In genomic region chr18:31723998-31724711, GRCh38 we compare ENCODE assay signal across 9 cellular contexts. TPM values are rescaled to one million over a fixed set of nuclear protein-coding genes. Genes with fewer than 3 reads are reported as not detected.
DNase-seq lines count a peak whose midpoint lies in the region; ATAC-seq lines count a peak whose summit lies in the region.
"Had no signal": no experiment of that assay in that cellular context is flagged by ENCODE, and none has a peak within 500 bp of the region (broad histone marks: within the 10 kb centered on the region; RNA-seq: fewer than 3 reads in every experiment).

No MANE protein-coding gene starts in this region.

- peaks cover 4% of the 10 kb centered on the region for H3K9me3 Mint-ChIP-seq in activated CD8-positive, alpha-beta memory T cell treated with anti-CD3 and anti-CD28 coated beads, Interleukin-2, amount 10 ng/mL, durations not matched to agents 7 days and 5 days (ENCODE audit: low read depth)
- peaks cover 7% of the 10 kb centered on the region for H3K9me3 Mint-ChIP-seq in activated naive CD8-positive, alpha-beta T cell treated with anti-CD3 and anti-CD28 coated beads, Interleukin-2, amount 50 U/mL, for 24 hours

- H3K36me3 ChIP-seq in thymus (ENCODE audit: control insufficient read depth, insufficient read depth): no peaks in the 10 kb centered on the region

- no peaks in the 10 kb centered on the region for H3K4me1 ChIP-seq in thymus (ENCODE audit: control insufficient read depth, insufficient read depth, low read length)

- H3K27ac Mint-ChIP-seq in activated CD8-positive, alpha-beta memory T cell treated with anti-CD3 and anti-CD28 coated beads, Interleukin-2, amount 10 ng/mL, durations not matched to agents 7 days and 5 days: no peak overlapping the region
- H3K27ac Mint-ChIP-seq in activated naive CD8-positive, alpha-beta T cell treated with anti-CD3 and anti-CD28 coated beads, Interleukin-2, amount 50 U/mL, for 24 hours: peak overlapping the region; percentile 26
- H3K27ac Mint-ChIP-seq: nephron had no signal

- 23% methylated on average over 43 of the region's 43 CpGs for WGBS in thymus

- H3K27ac ChIP-seq in thymus (ENCODE audit: low read depth): no peak overlapping the region

- H3K27me3 Mint-ChIP-seq in activated CD8-positive, alpha-beta memory T cell treated with anti-CD3 and anti-CD28 coated beads, Interleukin-2, amount 10 ng/mL, durations not matched to agents 7 days and 5 days: peaks cover 37% of the 10 kb centered on the region
- peaks cover 24% of the 10 kb centered on the region for H3K27me3 Mint-ChIP-seq in activated naive CD8-positive, alpha-beta T cell treated with anti-CD3 and anti-CD28 coated beads, Interleukin-2, amount 50 U/mL, for 24 hours

- peak overlapping the region; percentile 19 for H3K4me3 Mint-ChIP-seq in activated CD8-positive, alpha-beta memory T cell treated with anti-CD3 and anti-CD28 coated beads, Interleukin-2, amount 10 ng/mL, durations not matched to agents 7 days and 5 days
- H3K4me3 Mint-ChIP-seq in activated naive CD8-positive, alpha-beta T cell treated with anti-CD3 and anti-CD28 coated beads, Interleukin-2, amount 50 U/mL, for 24 hours: peak overlapping the region; percentile 64
- H3K4me3 Mint-ChIP-seq: nephron had no signal

- no peaks in the 10 kb centered on the region for H3K4me1 Mint-ChIP-seq in activated CD8-positive, alpha-beta memory T cell treated with anti-CD3 and anti-CD28 coated beads, Interleukin-2, amount 10 ng/mL, durations not matched to agents 7 days and 5 days
- H3K4me1 Mint-ChIP-seq in activated naive CD8-positive, alpha-beta T cell treated with anti-CD3 and anti-CD28 coated beads, Interleukin-2, amount 50 U/mL, for 24 hours: peaks cover 1% of the 10 kb centered on the region

- ATAC-seq in activated CD8-positive, alpha-beta memory T cell treated with anti-CD3 and anti-CD28 coated beads, Interleukin-2, amount 10 ng/mL, durations not matched to agents 7 days and 5 days: no peak
- no peak for ATAC-seq in activated naive CD8-positive, alpha-beta T cell treated with anti-CD3 and anti-CD28 coated beads, Interleukin-2, amount 50 U/mL, for 24 hours

- H3K9me3 ChIP-seq in thymus (ENCODE audit: control insufficient read depth): no peaks in the 10 kb centered on the region

- no peaks in the 10 kb centered on the region for H3K36me3 Mint-ChIP-seq in activated CD8-positive, alpha-beta memory T cell treated with anti-CD3 and anti-CD28 coated beads, Interleukin-2, amount 10 ng/mL, durations not matched to agents 7 days and 5 days
- no peaks in the 10 kb centered on the region for H3K36me3 Mint-ChIP-seq in activated naive CD8-positive, alpha-beta T cell treated with anti-CD3 and anti-CD28 coated beads, Interleukin-2, amount 50 U/mL, for 24 hours (ENCODE audit: low read depth)

- DNase-seq in activated CD8-positive, alpha-beta memory T cell treated with anti-CD3 and anti-CD28 coated beads, Interleukin-2, amount 10 ng/mL, durations not matched to agents 7 days and 5 days: no peak
- no peak for DNase-seq in activated CD8-positive, alpha-beta memory T cell treated with anti-CD3 and anti-CD28 coated beads, Interleukin-2, amount 50 U/mL, for 4 hours
- peak; percentile 5 for DNase-seq in activated naive CD8-positive, alpha-beta T cell treated with anti-CD3 and anti-CD28 coated beads, Interleukin-2, amount 50 U/mL, for 24 hours
- DNase-seq in left kidney (ENCODE audit: low read depth, low spot score): peak; percentile 56
- DNase-seq in stimulated activated naive CD4-positive, alpha-beta T cell treated with Interleukin-2 at 50 U/mL for 16 hours (lab: John Stamatoyannopoulos, UW): no peak
- no peak for DNase-seq in NCI-H2081 (lab: John Stamatoyannopoulos, UW)
- no peak for DNase-seq in NCI-H774 (lab: John Stamatoyannopoulos, UW)

- CTCF ChIA-PET in activated CD8-positive, alpha-beta memory T cell treated with anti-CD3 and anti-CD28 coated beads, Interleukin-2, amount 10 ng/mL, durations not matched to agents 7 days and 5 days (lab: Charles Lee): interaction anchor here (1.0 to 4.8 kb wide), 6 partner anchors 9 to 253 kb away, joined by 3 to 41 read pairs (median 4); no protein-coding TSS in a partner anchor

- H3K4me3 ChIP-seq in thymus (ENCODE audit: low read length): peak overlapping the region; percentile 52

- peaks cover 2% of the 10 kb centered on the region for H3K27me3 ChIP-seq in thymus (ENCODE audit: control insufficient read depth, insufficient read depth)

RNA-seq across cellular contexts. Expression of gene SLC25A52, which starts 36.5 kb away (rescaled TPM):
- total RNA-seq in activated CD8-positive, alpha-beta memory T cell treated with anti-CD3 and anti-CD28 coated beads, Interleukin-2, amount 10 ng/mL, durations not matched to agents 7 days and 5 days: under 1 TPM in 1 of 2 experiments, not detected in 1; 0.33 TPM
- polyA plus RNA-seq in thymus: not detected

RNA-seq across cellular contexts. Expression of gene B4GALT6, which starts 39.8 kb away (rescaled TPM):
- total RNA-seq in activated CD8-positive, alpha-beta memory T cell treated with anti-CD3 and anti-CD28 coated beads, Interleukin-2, amount 10 ng/mL, durations not matched to agents 7 days and 5 days: 1 to 10 TPM in 1 of 2 experiments, under 1 TPM in 1; 0.41 to 1.8 TPM
- 6.6 TPM for polyA plus RNA-seq in thymus

Comparison
In these comparisons a context has a peak if more than half of its experiments do, and no peak if none do; other contexts are left out.
1. DNase-seq: peak in activated naive CD8-positive, alpha-beta T cell treated with anti-CD3 and anti-CD28 coated beads, Interleukin-2, amount 50 U/mL, for 24 hours (single experiment) and left kidney (single experiment); none in activated CD8-positive, alpha-beta memory T cell treated with anti-CD3 and anti-CD28 coated beads, Interleukin-2, amount 10 ng/mL, durations not matched to agents 7 days and 5 days (single experiment), activated CD8-positive, alpha-beta memory T cell treated with anti-CD3 and anti-CD28 coated beads, Interleukin-2, amount 50 U/mL, for 4 hours (single experiment), stimulated activated naive CD4-positive, alpha-beta T cell treated with Interleukin-2 at 50 U/mL for 16 hours (single experiment), NCI-H2081 (0 of 2) and NCI-H774 (single experiment).